22 cellular contexts compared by ENCODE assay signal in the genomic region with DNA sequence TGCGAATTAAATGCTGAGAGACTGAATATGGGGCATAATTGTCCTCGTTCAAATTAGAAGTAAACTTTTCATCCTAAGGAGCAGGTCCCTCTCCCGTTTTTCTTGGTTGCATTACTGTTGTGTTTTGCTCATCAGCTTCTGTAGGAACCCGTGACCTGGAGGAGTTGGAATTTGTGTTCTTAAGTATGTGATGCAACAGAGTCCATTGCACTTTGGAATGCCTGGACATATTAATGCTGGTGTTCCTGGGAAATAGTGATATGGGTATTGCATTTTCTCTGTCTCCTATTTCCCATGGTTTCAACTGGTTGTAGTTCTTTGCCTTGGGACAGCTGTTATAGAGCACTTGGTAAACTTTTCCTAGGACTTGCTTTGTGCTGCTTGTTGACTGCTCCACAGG.
"Had no signal": no experiment of that assay in that cellular context is flagged by ENCODE, and none has a peak within 500 bp of the region (broad histone marks: within the 10 kb centered on the region; RNA-seq: fewer than 3 reads in every experiment).

No MANE protein-coding gene starts in this region.

- H3K27ac ChIP-seq: neutrophil, pancreas, prostate gland, right lobe of liver, skin epidermis, stomach, thoracic aorta, thyroid gland, tibial nerve, upper lobe of right lung, uterus had no signal

- H3K4me3 ChIP-seq: pancreas, prostate gland, right lobe of liver, skin epidermis, stomach, thoracic aorta, thyroid gland, tibial nerve, upper lobe of right lung, uterus had no signal

- FAIRE-seq: pancreas had no signal

- H3K27me3 ChIP-seq: neutrophil, pancreas, right lobe of liver, stomach, thyroid gland, tibial nerve, upper lobe of right lung, uterus had no signal

- DNase-seq: naive B cell; naive thymus-derived CD8-positive, alpha-beta T cell; nephron progenitor cell; nucleus accumbens; pancreas; right cardiac atrium; right lobe of liver; stimulated activated CD4-positive, alpha-beta T cell treated with anti-CD3 and anti-CD28 coated beads, Interleukin-15, amount 100 ng/mL, for 24 hours; stimulated activated CD4-positive, alpha-beta T cell treated with anti-CD3 and anti-CD28 coated beads, Interleukin-2, amount 100 ng/mL, for 24 hours; stimulated activated CD4-positive, alpha-beta T cell treated with anti-CD3 and anti-CD28 coated beads, Interleukin-2, amount 100 ng/mL, for 48 hours; stimulated activated CD4-positive, alpha-beta T cell treated with anti-CD3 and anti-CD28 coated beads, Interleukin-4, amount 100 ng/mL, for 24 hours; stimulated activated naive B cell treated with anti-CD40 and anti-IgM and Interleukin-4, amounts not matched to agents 10 μg/mL and 1 μg/mL and 100 μg/mL, for 72 hours; stimulated activated naive CD4-positive, alpha-beta T cell treated with Interleukin-2 at 50 U/mL for 16 hours; stomach; thyroid gland; upper lobe of right lung; uterus had no signal

- H3K9me3 ChIP-seq: neutrophil, pancreas, prostate gland, right lobe of liver, thoracic aorta, thyroid gland, upper lobe of right lung, uterus had no signal

- H3K4me1 ChIP-seq: pancreas, prostate gland, right lobe of liver, stomach, thyroid gland, tibial nerve, upper lobe of right lung, uterus had no signal

- H3K36me3 ChIP-seq: neutrophil, pancreas, prostate gland, right lobe of liver, stomach, thoracic aorta, thyroid gland, tibial nerve, upper lobe of right lung, uterus had no signal
